Comparison of ENCODE assay signal across 9 cellular contexts in the genomic region with DNA sequence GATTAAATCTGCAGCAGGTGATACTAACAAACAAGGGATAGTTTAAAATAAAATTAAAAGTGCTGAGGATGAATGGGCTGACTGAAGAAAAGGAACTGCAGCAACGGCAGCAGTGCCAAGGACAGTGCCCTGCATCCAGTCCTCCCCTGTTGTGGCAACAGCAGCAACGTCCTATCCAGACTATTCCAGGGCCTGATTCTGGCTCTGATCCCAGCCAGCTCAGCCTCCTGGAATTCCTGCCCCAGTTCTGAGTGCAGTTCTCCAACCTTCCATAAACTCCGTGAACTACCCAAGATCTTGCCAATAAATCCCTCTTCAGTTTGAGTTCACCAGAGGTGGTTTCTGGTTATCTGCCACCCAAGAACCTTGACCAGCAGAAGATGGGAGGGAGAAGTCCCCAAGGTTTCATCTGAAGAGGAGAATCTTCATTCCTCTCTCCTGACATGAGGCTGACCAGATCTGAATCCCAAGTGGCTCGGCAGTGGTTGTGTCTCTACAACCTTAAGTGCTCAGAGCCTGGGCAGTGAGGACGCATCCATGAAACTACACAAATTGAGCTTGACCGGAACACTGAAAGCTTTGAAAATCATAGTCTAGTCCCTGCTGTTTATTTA.
DNase-seq lines count a peak whose midpoint lies in the region; ATAC-seq and TF ChIP-seq lines count a peak whose summit lies in the region.
"Had no signal": no experiment of that assay in that cellular context is flagged by ENCODE, and none has a peak within 500 bp of the region (broad histone marks: within the 10 kb centered on the region; RNA-seq: fewer than 3 reads in every experiment).

No MANE protein-coding gene starts in this region.

- H3K27ac Mint-ChIP-seq in nephron progenitor cell, result no peak overlapping the region

- TF ChIP-seq CTCF in AG04450 (IDR thresholded peaks at IDR 0.05; ENCODE audit: low read depth, low read length) (no peak), nephron progenitor cell (IDR thresholded peaks at IDR 0.05) (no peak)

- CTCF ChIA-PET in AG04450 (lab: Charles Lee), result interaction anchor here (0.6 to 10.7 kb wide), 18 partner anchors 14 to 312 kb away, joined by 3 to 118 read pairs (median 4); partner anchors contain the start of gene TCTN3

- H3K27me3 ChIP-seq in AG04450 (ENCODE audit: control insufficient read depth, insufficient read depth, low read length), result peaks cover 8% of the 10 kb centered on the region

- TF ChIP-seq POLR2A in GM18505 (IDR thresholded peaks at IDR 0.05; ENCODE audit: borderline replicate concordance, extremely low read depth, insufficient read depth, insufficient read length), result no peak

- H3K9me3 ChIP-seq in AG04450 (ENCODE audit: control insufficient read depth, insufficient read depth, low read length), result no peaks in the 10 kb centered on the region
- H3K9me3 ChIP-seq: Caco-2 had no signal

- peak; percentile 11 for DNase-seq in AG04450 (ENCODE audit: low read depth, low spot score)
- DNase-seq in RPMI7951 (ENCODE audit: low read depth), result peak; percentile 83
- DNase-seq in fibroblast of the conjunctiva (ENCODE audit: low read depth), result peak; percentile 32
- DNase-seq in non-pigmented ciliary epithelial cell (ENCODE audit: low read depth), result peak; percentile 34
- no peak for DNase-seq in KG1 (lab: John Stamatoyannopoulos, UW)
- DNase-seq in activated gamma-delta T cell treated with Interleukin-2 at 50 U/mL for 16 hours, result no peak
- DNase-seq in nephron progenitor cell, result no peak

- H3K36me3 Mint-ChIP-seq in nephron progenitor cell (ENCODE audit: low read depth), result no peaks in the 10 kb centered on the region

- no peak for ATAC-seq in GM18505 (IDR thresholded peaks at IDR 0.05; ENCODE audit: unreplicated experiment)

- H3K4me3 ChIP-seq in AG04450 (ENCODE audit: low read depth, low read length), result no peak overlapping the region

- no peak overlapping the region for H3K4me3 Mint-ChIP-seq in nephron progenitor cell

- no peaks in the 10 kb centered on the region for H3K9me3 Mint-ChIP-seq in nephron progenitor cell

- peaks cover 20% of the 10 kb centered on the region for H3K4me1 Mint-ChIP-seq in nephron progenitor cell

- H3K27ac ChIP-seq in AG04450 (ENCODE audit: low read depth, low read length), result no peak overlapping the region

- POLR2A ChIA-PET in AG04450 (lab: Yijun Ruan, JAX), result no interaction called here

- H3K27me3 Mint-ChIP-seq in nephron progenitor cell (ENCODE audit: low read depth, poor library complexity), result no peaks in the 10 kb centered on the region

Comparison
In these comparisons a context has a peak if more than half of its experiments do, and no peak if none do; other contexts are left out.
1. DNase-seq: peak in AG04450 (single experiment), RPMI7951 (single experiment), fibroblast of the conjunctiva (single experiment) and non-pigmented ciliary epithelial cell (single experiment); none in KG1 (single experiment), activated gamma-delta T cell treated with Interleukin-2 at 50 U/mL for 16 hours (single experiment) and nephron progenitor cell (single experiment).